Comparison of ENCODE assay signal across 10 cellular contexts in genomic region chr19:40422428-40423226, GRCh38. TPM values are rescaled to one million over a fixed set of nuclear protein-coding genes. Genes with fewer than 3 reads are reported as not detected.
DNase-seq lines count a peak whose midpoint lies in the region; ATAC-seq and TF ChIP-seq lines count a peak whose summit lies in the region.
"Had no signal": no experiment of that assay in that cellular context is flagged by ENCODE, and none has a peak within 500 bp of the region (broad histone marks: within the 10 kb centered on the region; RNA-seq: fewer than 3 reads in every experiment).

No MANE protein-coding gene starts in this region.

- no peak overlapping the region for H3K4me3 Mint-ChIP-seq in dendritic cell treated with granulocyte-macrophage colony-stimulating factor and Interleukin-4, amounts not matched to agents 40 ng/mL and 50 ng/mL, for 4 days
- H3K4me3 Mint-ChIP-seq in neural progenitor cell = peak overlapping the region; percentile 80

- H3K27ac ChIP-seq in AG04450 (ENCODE audit: low read depth, low read length) (peak overlapping the region; percentile 21), neural progenitor cell (no peak overlapping the region)

- H3K4me1 ChIP-seq in NT2/D1 (ENCODE audit: insufficient read depth, insufficient read length) = no peaks in the 10 kb centered on the region
- H3K4me1 ChIP-seq in neural progenitor cell = peaks cover 13% of the 10 kb centered on the region

- CTCF ChIA-PET in AG04450 (lab: Charles Lee) = interaction anchor here (0.8 to 2.3 kb wide), 2 partner anchors 42 to 212 kb away, joined by 3 to 7 read pairs; partner anchors contain the start of gene BLVRB

- intact Hi-C loops in dendritic cell treated with granulocyte-macrophage colony-stimulating factor and Interleukin-4, amounts not matched to agents 40 ng/mL and 50 ng/mL, for 4 days (cut with micrococcal nuclease) = loop anchor here (5.0 kb wide), 1 partner anchor 40 kb away; no protein-coding TSS in a partner anchor

- H3K27me3 ChIP-seq in AG04450 (ENCODE audit: control insufficient read depth, insufficient read depth, low read length) (no peaks in the 10 kb centered on the region), NT2/D1 (ENCODE audit: insufficient read depth, insufficient read length) (no peaks in the 10 kb centered on the region), neural progenitor cell (no peaks in the 10 kb centered on the region)

- H3K4me1 Mint-ChIP-seq in dendritic cell treated with granulocyte-macrophage colony-stimulating factor and Interleukin-4, amounts not matched to agents 40 ng/mL and 50 ng/mL, for 4 days (ENCODE audit: low read depth) = peaks cover 37% of the 10 kb centered on the region
- H3K4me1 Mint-ChIP-seq in neural progenitor cell = peaks cover 30% of the 10 kb centered on the region

- DNase-seq in AG04450 (ENCODE audit: low read depth, low spot score) = no peak
- no peak for DNase-seq in NT2/D1 (ENCODE audit: low read depth, low spot score)
- no peak for DNase-seq in neural progenitor cell (ENCODE audit: low spot score)
- DNase-seq in anterior cingulate cortex (lab: John Stamatoyannopoulos, UW) = no peak

- no peak overlapping the region for H2AFZ ChIP-seq in neural progenitor cell (replicated peaks)

- peaks cover 15% of the 10 kb centered on the region for H3K36me3 ChIP-seq in NT2/D1 (ENCODE audit: insufficient read depth, insufficient read length, low read length)
- no peaks in the 10 kb centered on the region for H3K36me3 ChIP-seq in neural progenitor cell

- H3K4me3 ChIP-seq in AG04450 (ENCODE audit: low read depth, low read length) (no peak overlapping the region), NT2/D1 (ENCODE audit: insufficient read length, low read depth) (no peak overlapping the region), neural progenitor cell (no peak overlapping the region)

- H3K79me2 ChIP-seq in neural progenitor cell (ENCODE audit: low read depth) = peaks cover 7% of the 10 kb centered on the region

- H3K9ac ChIP-seq in NT2/D1 (ENCODE audit: insufficient read length, low read depth) (peak overlapping the region; percentile 32), neural progenitor cell (no peak overlapping the region)

- H3K9me3 ChIP-seq in AG04450 (ENCODE audit: control insufficient read depth, insufficient read depth, low read length) (peaks cover 3% of the 10 kb centered on the region; the same call in 1 of the 2 replicates), NT2/D1 (ENCODE audit: insufficient read depth, low read length) (no peaks in the 10 kb centered on the region), neural progenitor cell (ENCODE audit: low read depth) (no peaks in the 10 kb centered on the region)

- no peaks in the 10 kb centered on the region for H3K27me3 Mint-ChIP-seq in dendritic cell treated with granulocyte-macrophage colony-stimulating factor and Interleukin-4, amounts not matched to agents 40 ng/mL and 50 ng/mL, for 4 days
- peaks cover 13% of the 10 kb centered on the region for H3K27me3 Mint-ChIP-seq in neural progenitor cell (ENCODE audit: insufficient read depth, low read depth)

- H3K4me2 ChIP-seq in neural progenitor cell = no peak overlapping the region

- no peak for TF ChIP-seq CTCF in AG04450 (IDR thresholded peaks at IDR 0.05; ENCODE audit: low read depth, low read length)
- TF ChIP-seq CTCF in neural progenitor cell (IDR thresholded peaks at IDR 0.05) = no peak

- H4K20me1 ChIP-seq in neural progenitor cell (ENCODE audit: low read depth) = no peaks in the 10 kb centered on the region

- POLR2A ChIA-PET in AG04450 (lab: Yijun Ruan, JAX) = interaction anchor here (1.0 kb wide), 1 partner anchor 13 kb away, joined by 4 read pairs; no protein-coding TSS in a partner anchor

- peak overlapping the region; percentile 88 for H3K27ac Mint-ChIP-seq in dendritic cell treated with granulocyte-macrophage colony-stimulating factor and Interleukin-4, amounts not matched to agents 40 ng/mL and 50 ng/mL, for 4 days
- H3K27ac Mint-ChIP-seq in neural progenitor cell = peak overlapping the region; percentile 70

- ATAC-seq in GM18867 (IDR thresholded peaks at IDR 0.05; ENCODE audit: unreplicated experiment) (no peak), HG03521 (IDR thresholded peaks at IDR 0.05; ENCODE audit: unreplicated experiment) (no peak), GM19324 (IDR thresholded peaks at IDR 0.05; ENCODE audit: low FRiP score, unreplicated experiment) (no peak)

- H3F3A ChIP-seq in neural progenitor cell (ENCODE audit: low read depth) = peaks cover 47% of the 10 kb centered on the region

- H3K36me3 Mint-ChIP-seq in dendritic cell treated with granulocyte-macrophage colony-stimulating factor and Interleukin-4, amounts not matched to agents 40 ng/mL and 50 ng/mL, for 4 days (ENCODE audit: low read depth) = peaks cover 44% of the 10 kb centered on the region
- no peaks in the 10 kb centered on the region for H3K36me3 Mint-ChIP-seq in neural progenitor cell

- H3K9me3 Mint-ChIP-seq in dendritic cell treated with granulocyte-macrophage colony-stimulating factor and Interleukin-4, amounts not matched to agents 40 ng/mL and 50 ng/mL, for 4 days = no peaks in the 10 kb centered on the region
- no peaks in the 10 kb centered on the region for H3K9me3 Mint-ChIP-seq in neural progenitor cell

RNA-seq across cellular contexts. Expression of gene SERTAD1, which starts 3.2 kb away (rescaled TPM):
- polyA plus RNA-seq in AG04450 (2011; rRNA removed) = 11.9 and 16.2 TPM in 2 replicates
- polyA minus RNA-seq in AG04450 (2011; rRNA and poly(A)+ RNA removed) = 3.6 and 6.2 TPM in 2 replicates
- total RNA-seq in neural progenitor cell (ENCODE audit: low replicate concordance) = 2.4 and 5.5 TPM in 2 replicates

RNA-seq across cellular contexts. Expression of gene PRX, which starts 9.4 kb away (rescaled TPM):
- polyA plus RNA-seq in AG04450 (2011; rRNA removed) = 1.8 and 1.9 TPM in 2 replicates
- 1.3 and 1.4 TPM in 2 replicates for polyA minus RNA-seq in AG04450 (2011; rRNA and poly(A)+ RNA removed)
- total RNA-seq in neural progenitor cell (ENCODE audit: low replicate concordance) = 1.4 and 4.7 TPM in 2 replicates

RNA-seq across cellular contexts. Expression of gene SERTAD3, which starts 21.5 kb away (rescaled TPM):
- 16.1 and 19.6 TPM in 2 replicates for polyA plus RNA-seq in AG04450 (2011; rRNA removed)
- 32.7 and 46.7 TPM in 2 replicates for polyA minus RNA-seq in AG04450 (2011; rRNA and poly(A)+ RNA removed)
- 15.3 and 27.4 TPM in 2 replicates for total RNA-seq in neural progenitor cell (ENCODE audit: low replicate concordance)

RNA-seq across cellular contexts. Expression of gene HIPK4, which starts 32.6 kb away (rescaled TPM):
- polyA plus RNA-seq in AG04450 (2011; rRNA removed) = 0.09 and 0.11 TPM in 2 replicates
- 0.09 and 0.13 TPM in 2 replicates for polyA minus RNA-seq in AG04450 (2011; rRNA and poly(A)+ RNA removed)
- 0.34 TPM in 1 of 2 replicates, not detected in the other for total RNA-seq in neural progenitor cell (ENCODE audit: low replicate concordance)
- total RNA-seq: mucosa of gallbladder, RPMI7951 had no signal

RNA-seq across cellular contexts. Expression of gene BLVRB, which starts 42.9 kb away (rescaled TPM):
- polyA plus RNA-seq in AG04450 (2011; rRNA removed) = 40.4 and 58.0 TPM in 2 replicates
- polyA minus RNA-seq in AG04450 (2011; rRNA and poly(A)+ RNA removed) = 21.5 and 35.2 TPM in 2 replicates
- 11.3 and 24.4 TPM in 2 replicates for total RNA-seq in neural progenitor cell (ENCODE audit: low replicate concordance)
